Comparison of ENCODE assay signal across 2 cellular contexts in genomic region chr22:29316429-29316828, GRCh38.
TF ChIP-seq lines count a peak whose summit lies in the region.

No MANE protein-coding gene starts in this region.

TF ChIP-seq in GM23338, 12 proteins besides CTCF, POLR2A, EP300 and RAD21:
- no peak for TF ChIP-seq NANOG (IDR thresholded peaks at IDR 0.05; ENCODE audit: borderline replicate concordance)
- TF ChIP-seq CREB1 (CRISPR knock-in tag; IDR thresholded peaks at IDR 0.05; ENCODE audit: low read depth) = no peak
- no peak for TF ChIP-seq ZNF462 (CRISPR knock-in tag; IDR thresholded peaks at IDR 0.05)
- no peak for TF ChIP-seq ETS1 (IDR thresholded peaks at IDR 0.05)
- TF ChIP-seq STAT1 (IDR thresholded peaks at IDR 0.05; ENCODE audit: unreplicated experiment) = no peak
- no peak for TF ChIP-seq ZNF331 (CRISPR knock-in tag; IDR thresholded peaks at IDR 0.05; ENCODE audit: low read depth)
- no peak for TF ChIP-seq EZH2phosphoT487 (IDR thresholded peaks at IDR 0.05; ENCODE audit: unreplicated experiment)
- no peak for TF ChIP-seq ZNF114 (CRISPR knock-in tag; IDR thresholded peaks at IDR 0.05)
- TF ChIP-seq REST (IDR thresholded peaks at IDR 0.05; ENCODE audit: unreplicated experiment) = no peak
- no peak for TF ChIP-seq JUNB (IDR thresholded peaks at IDR 0.05; ENCODE audit: unreplicated experiment)
- no peak for TF ChIP-seq EZH2 (IDR thresholded peaks at IDR 0.05; ENCODE audit: low read depth, unreplicated experiment)
- TF ChIP-seq POLR2AphosphoS5 (IDR thresholded peaks at IDR 0.05; ENCODE audit: low read depth) = no peak

TF ChIP-seq in HEK293T, 16 proteins besides CTCF, POLR2A, EP300 and RAD21:
- TF ChIP-seq CTBP1 (IDR thresholded peaks at IDR 0.05; ENCODE audit: borderline replicate concordance) (no peak), ARNT (IDR thresholded peaks at IDR 0.05) (no peak), ZNF384 (IDR thresholded peaks at IDR 0.05) (no peak), SUZ12 (IDR thresholded peaks at IDR 0.05) (no peak), BHLHE40 (IDR thresholded peaks at IDR 0.05; ENCODE audit: borderline replicate concordance) (no peak), FOXM1 (IDR thresholded peaks at IDR 0.05; ENCODE audit: borderline replicate concordance) (no peak), FOXA1 (IDR thresholded peaks at IDR 0.05) (no peak), TARDBP (IDR thresholded peaks at IDR 0.05) (no peak), SP1 (IDR thresholded peaks at IDR 0.05) (no peak)
